26 cellular contexts compared by ENCODE assay signal in the genomic region with DNA sequence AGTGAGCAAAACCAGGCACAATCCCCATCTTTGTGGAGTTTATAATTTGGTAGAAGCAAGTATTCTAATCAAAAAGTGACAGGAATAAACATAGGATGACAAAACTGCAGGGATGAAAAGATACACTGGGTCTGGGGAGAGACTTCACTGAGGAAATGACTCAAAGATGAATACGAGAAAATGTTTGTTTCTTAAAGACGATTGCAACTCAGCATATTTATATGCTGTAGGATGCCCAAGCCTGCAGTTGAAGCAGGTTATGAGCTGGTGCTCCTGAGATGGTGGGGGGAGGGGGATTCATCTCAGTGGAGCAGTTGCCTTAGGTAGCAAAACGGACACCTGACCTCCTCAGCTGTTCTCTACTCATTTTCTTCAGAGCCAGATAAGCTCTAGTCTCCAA. TPM values are rescaled to one million over a fixed set of nuclear protein-coding genes. Genes with fewer than 3 reads are reported as not detected.
"Had no signal": no experiment of that assay in that cellular context is flagged by ENCODE, and none has a peak within 500 bp of the region (broad histone marks: within the 10 kb centered on the region; RNA-seq: fewer than 3 reads in every experiment).

No MANE protein-coding gene starts in this region.

- ATAC-seq: foreskin keratinocyte; gastroesophageal sphincter; heart left ventricle; left cardiac atrium; naive thymus-derived CD4-positive, alpha-beta T cell; stimulated activated effector memory CD8-positive, alpha-beta T cell treated with anti-CD3 and anti-CD28 coated beads, Interleukin-12 subunit alpha, Interleukin-12 subunit beta, amount 100 ng/mL, for 72 hours had no signal

- H3K4me1 ChIP-seq: esophagus muscularis mucosa, foreskin keratinocyte, gastroesophageal sphincter, heart left ventricle, left lung, neural progenitor cell, prostate gland, right atrium auricular region, stomach, thyroid gland had no signal

- H3K27me3 ChIP-seq: esophagus muscularis mucosa, foreskin keratinocyte, gastroesophageal sphincter, hepatocyte, neural progenitor cell, right atrium auricular region, sigmoid colon, stomach, thyroid gland had no signal

- H3K27ac ChIP-seq: epithelial cell of prostate, esophagus muscularis mucosa, foreskin keratinocyte, gastroesophageal sphincter, heart left ventricle, hepatocyte, left lung, neural progenitor cell, prostate gland, right atrium auricular region, sigmoid colon, stomach, thyroid gland had no signal

- DNase-seq: effector CD8-positive, alpha-beta T cell; endodermal cell; heart left ventricle; left cardiac atrium; left lung; mesenchymal stem cell; midbrain; naive thymus-derived CD4-positive, alpha-beta T cell; sigmoid colon; stimulated activated CD4-positive, alpha-beta T cell treated with anti-CD3 and anti-CD28 coated beads, Interleukin-2, amount 100 ng/mL, for 24 hours; stimulated activated CD4-positive, alpha-beta T cell treated with anti-CD3 and anti-CD28 coated beads, Interleukin-4, amount 100 ng/mL, for 24 hours; stimulated activated naive CD4-positive, alpha-beta T cell treated with Interleukin-2 at 50 U/mL for 16 hours; stomach; thyroid gland; trophoblast cell had no signal

- H3K9me3 Mint-ChIP-seq: endodermal cell; neural progenitor cell; stimulated activated effector memory CD8-positive, alpha-beta T cell treated with anti-CD3 and anti-CD28 coated beads, Interleukin-12 subunit alpha, Interleukin-12 subunit beta, amount 100 ng/mL, for 72 hours had no signal

- H3K9me3 ChIP-seq: esophagus muscularis mucosa, gastroesophageal sphincter, heart left ventricle, left lung, prostate gland, right atrium auricular region, sigmoid colon, stomach, thyroid gland had no signal

- H3K4me3 ChIP-seq: esophagus muscularis mucosa, gastroesophageal sphincter, heart left ventricle, hepatocyte, left lung, neural progenitor cell, prostate gland, right atrium auricular region, sigmoid colon, stomach, thyroid gland had no signal

- H3K4me3 Mint-ChIP-seq: endodermal cell; naive thymus-derived CD4-positive, alpha-beta T cell; nephron; neural progenitor cell; stimulated activated effector memory CD8-positive, alpha-beta T cell treated with anti-CD3 and anti-CD28 coated beads, Interleukin-12 subunit alpha, Interleukin-12 subunit beta, amount 100 ng/mL, for 72 hours had no signal

- H3K36me3 ChIP-seq: esophagus muscularis mucosa, gastroesophageal sphincter, heart left ventricle, left lung, neural progenitor cell, prostate gland, right atrium auricular region, sigmoid colon, stomach, thyroid gland had no signal

- H3K4me1 Mint-ChIP-seq: endodermal cell; naive thymus-derived CD4-positive, alpha-beta T cell; neural progenitor cell; stimulated activated effector memory CD8-positive, alpha-beta T cell treated with anti-CD3 and anti-CD28 coated beads, Interleukin-12 subunit alpha, Interleukin-12 subunit beta, amount 100 ng/mL, for 72 hours had no signal

- H3K36me3 Mint-ChIP-seq: naive thymus-derived CD4-positive, alpha-beta T cell; neural progenitor cell; stimulated activated effector memory CD8-positive, alpha-beta T cell treated with anti-CD3 and anti-CD28 coated beads, Interleukin-12 subunit alpha, Interleukin-12 subunit beta, amount 100 ng/mL, for 72 hours had no signal

RNA-seq across cellular contexts. Expression of gene SLC38A4, which starts 13.4 kb away (rescaled TPM):
- total RNA-seq: kidney epithelial cell; naive thymus-derived CD4-positive, alpha-beta T cell had no signal
